Comparison of ENCODE assay signal across 1 cellular context in the genomic region with DNA sequence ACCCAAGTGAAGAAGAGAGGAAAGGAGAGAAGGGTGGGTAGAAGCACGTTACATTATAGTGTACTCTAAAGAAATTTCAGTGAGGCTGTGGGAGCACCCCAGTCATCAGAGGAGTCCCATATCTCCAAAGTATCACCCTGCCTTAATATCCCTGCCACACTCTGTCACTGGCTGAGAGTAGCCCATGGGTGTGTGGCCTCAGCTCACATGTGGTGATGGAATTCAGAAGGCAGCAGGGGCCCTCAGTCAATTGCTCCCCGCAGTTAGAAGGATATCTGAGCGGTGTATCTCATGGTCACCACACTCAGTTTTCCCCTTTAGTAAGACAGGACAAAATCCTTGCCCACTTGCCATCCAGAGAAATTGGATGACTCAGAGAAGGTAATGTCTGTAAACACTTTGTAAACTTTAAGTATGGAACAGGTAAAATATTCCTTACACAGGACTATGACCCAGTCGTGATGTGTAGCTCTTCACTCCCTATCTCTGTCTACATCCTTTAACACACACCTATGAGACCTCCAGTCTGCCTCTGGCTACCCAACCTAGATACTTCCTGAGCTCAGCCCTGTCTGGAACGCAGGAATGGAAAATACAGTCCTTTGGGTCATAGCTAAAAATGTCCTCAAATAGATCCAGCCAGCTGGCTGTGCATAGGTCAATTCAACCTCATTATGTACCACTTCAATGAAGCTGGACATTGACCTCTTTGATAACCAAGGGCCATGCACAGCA.
TF ChIP-seq lines count a peak whose summit lies in the region.

No MANE protein-coding gene starts in this region.

TF ChIP-seq in HepG2, 621 proteins besides CTCF, POLR2A, EP300 and RAD21 (continued from another document and continues in another):
- TF ChIP-seq, protein P1, sequence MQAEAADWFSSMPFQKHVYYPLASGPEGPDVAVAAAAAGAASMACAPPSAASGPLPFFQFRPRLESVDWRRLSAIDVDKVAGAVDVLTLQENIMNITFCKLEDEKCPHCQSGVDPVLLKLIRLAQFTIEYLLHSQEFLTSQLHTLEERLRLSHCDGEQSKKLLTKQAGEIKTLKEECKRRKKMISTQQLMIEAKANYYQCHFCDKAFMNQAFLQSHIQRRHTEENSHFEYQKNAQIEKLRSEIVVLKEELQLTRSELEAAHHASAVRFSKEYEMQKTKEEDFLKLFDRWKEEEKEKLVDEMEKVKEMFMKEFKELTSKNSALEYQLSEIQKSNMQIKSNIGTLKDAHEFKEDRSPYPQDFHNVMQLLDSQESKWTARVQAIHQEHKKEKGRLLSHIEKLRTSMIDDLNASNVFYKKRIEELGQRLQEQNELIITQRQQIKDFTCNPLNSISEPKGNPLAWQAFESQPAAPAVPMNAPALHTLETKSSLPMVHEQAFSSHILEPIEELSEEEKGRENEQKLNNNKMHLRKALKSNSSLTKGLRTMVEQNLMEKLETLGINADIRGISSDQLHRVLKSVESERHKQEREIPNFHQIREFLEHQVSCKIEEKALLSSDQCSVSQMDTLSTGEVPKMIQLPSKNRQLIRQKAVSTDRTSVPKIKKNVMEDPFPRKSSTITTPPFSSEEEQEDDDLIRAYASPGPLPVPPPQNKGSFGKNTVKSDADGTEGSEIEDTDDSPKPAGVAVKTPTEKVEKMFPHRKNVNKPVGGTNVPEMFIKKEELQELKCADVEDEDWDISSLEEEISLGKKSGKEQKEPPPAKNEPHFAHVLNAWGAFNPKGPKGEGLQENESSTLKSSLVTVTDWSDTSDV (CRISPR knock-in tag; IDR thresholded peaks at IDR 0.05), result no peak
- TF ChIP-seq, protein P2, sequence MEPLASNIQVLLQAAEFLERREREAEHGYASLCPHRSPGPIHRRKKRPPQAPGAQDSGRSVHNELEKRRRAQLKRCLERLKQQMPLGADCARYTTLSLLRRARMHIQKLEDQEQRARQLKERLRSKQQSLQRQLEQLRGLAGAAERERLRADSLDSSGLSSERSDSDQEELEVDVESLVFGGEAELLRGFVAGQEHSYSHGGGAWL (CRISPR knock-in tag; IDR thresholded peaks at IDR 0.05), result no peak
- TF ChIP-seq ATAD3A (CRISPR knock-in tag; IDR thresholded peaks at IDR 0.05) (no peak), EED (CRISPR knock-in tag; IDR thresholded peaks at IDR 0.05) (no peak), RXRA (CRISPR knock-in tag; IDR thresholded peaks at IDR 0.05) (peak; percentile 81; the same call in 1 of the 2 replicates), DR1 (CRISPR knock-in tag; IDR thresholded peaks at IDR 0.05) (no peak), ZBTB3 (CRISPR knock-in tag; IDR thresholded peaks at IDR 0.05; ENCODE audit: borderline replicate concordance, low read depth) (no peak), CAMTA2 (CRISPR knock-in tag; IDR thresholded peaks at IDR 0.05; ENCODE audit: borderline replicate concordance) (no peak), SP4 (CRISPR knock-in tag; IDR thresholded peaks at IDR 0.05) (no peak), FOSL2 (CRISPR knock-in tag; IDR thresholded peaks at IDR 0.05) (peak; percentile 79), CENPT (CRISPR knock-in tag; IDR thresholded peaks at IDR 0.05; ENCODE audit: low read depth) (no peak), ZNF317 (CRISPR knock-in tag; IDR thresholded peaks at IDR 0.05) (no peak), ZNF558 (CRISPR knock-in tag; IDR thresholded peaks at IDR 0.05; ENCODE audit: borderline replicate concordance) (no peak), PRPF4 (IDR thresholded peaks at IDR 0.05; ENCODE audit: low read depth, low read length, poor library complexity, severe bottlenecking) (no peak), REPIN1 (CRISPR knock-in tag; IDR thresholded peaks at IDR 0.05; ENCODE audit: borderline replicate concordance, low read depth) (peak; percentile 52; the same call in 1 of the 2 replicates), NFRKB (IDR thresholded peaks at IDR 0.05) (no peak), FOXO1 (CRISPR knock-in tag; IDR thresholded peaks at IDR 0.05) (peak; percentile 57; the same call in 1 of the 2 replicates), HMG20A (CRISPR knock-in tag; IDR thresholded peaks at IDR 0.05; ENCODE audit: borderline replicate concordance) (peak; percentile 84; the same call in 1 of the 2 replicates), MBNL3 (CRISPR knock-in tag; conservative IDR thresholded peaks at IDR 0.05) (no peak), JUNB (CRISPR knock-in tag; IDR thresholded peaks at IDR 0.05; ENCODE audit: borderline replicate concordance) (no peak), ZNF33B (CRISPR knock-in tag; IDR thresholded peaks at IDR 0.05) (no peak)
- TF ChIP-seq, protein P3, sequence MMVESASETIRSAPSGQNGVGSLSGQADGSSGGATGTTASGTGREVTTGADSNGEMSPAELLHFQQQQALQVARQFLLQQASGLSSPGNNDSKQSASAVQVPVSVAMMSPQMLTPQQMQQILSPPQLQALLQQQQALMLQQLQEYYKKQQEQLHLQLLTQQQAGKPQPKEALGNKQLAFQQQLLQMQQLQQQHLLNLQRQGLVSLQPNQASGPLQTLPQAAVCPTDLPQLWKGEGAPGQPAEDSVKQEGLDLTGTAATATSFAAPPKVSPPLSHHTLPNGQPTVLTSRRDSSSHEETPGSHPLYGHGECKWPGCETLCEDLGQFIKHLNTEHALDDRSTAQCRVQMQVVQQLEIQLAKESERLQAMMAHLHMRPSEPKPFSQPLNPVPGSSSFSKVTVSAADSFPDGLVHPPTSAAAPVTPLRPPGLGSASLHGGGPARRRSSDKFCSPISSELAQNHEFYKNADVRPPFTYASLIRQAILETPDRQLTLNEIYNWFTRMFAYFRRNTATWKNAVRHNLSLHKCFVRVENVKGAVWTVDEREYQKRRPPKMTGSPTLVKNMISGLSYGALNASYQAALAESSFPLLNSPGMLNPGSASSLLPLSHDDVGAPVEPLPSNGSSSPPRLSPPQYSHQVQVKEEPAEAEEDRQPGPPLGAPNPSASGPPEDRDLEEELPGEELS (CRISPR knock-in tag; IDR thresholded peaks at IDR 0.05), result peak; percentile 93
- TF ChIP-seq, protein P4, sequence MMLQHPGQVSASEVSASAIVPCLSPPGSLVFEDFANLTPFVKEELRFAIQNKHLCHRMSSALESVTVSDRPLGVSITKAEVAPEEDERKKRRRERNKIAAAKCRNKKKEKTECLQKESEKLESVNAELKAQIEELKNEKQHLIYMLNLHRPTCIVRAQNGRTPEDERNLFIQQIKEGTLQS (CRISPR knock-in tag; IDR thresholded peaks at IDR 0.05), result no peak; the same call in 1 of the 2 replicates
- TF ChIP-seq, protein P5, sequence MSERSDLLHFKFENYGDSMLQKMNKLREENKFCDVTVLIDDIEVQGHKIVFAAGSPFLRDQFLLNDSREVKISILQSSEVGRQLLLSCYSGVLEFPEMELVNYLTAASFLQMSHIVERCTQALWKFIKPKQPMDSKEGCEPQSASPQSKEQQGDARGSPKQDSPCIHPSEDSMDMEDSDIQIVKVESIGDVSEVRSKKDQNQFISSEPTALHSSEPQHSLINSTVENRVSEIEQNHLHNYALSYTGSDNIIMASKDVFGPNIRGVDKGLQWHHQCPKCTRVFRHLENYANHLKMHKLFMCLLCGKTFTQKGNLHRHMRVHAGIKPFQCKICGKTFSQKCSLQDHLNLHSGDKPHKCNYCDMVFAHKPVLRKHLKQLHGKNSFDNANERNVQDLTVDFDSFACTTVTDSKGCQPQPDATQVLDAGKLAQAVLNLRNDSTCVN (CRISPR knock-in tag; IDR thresholded peaks at IDR 0.05; ENCODE audit: borderline replicate concordance), result no peak
- TF ChIP-seq, protein P6, sequence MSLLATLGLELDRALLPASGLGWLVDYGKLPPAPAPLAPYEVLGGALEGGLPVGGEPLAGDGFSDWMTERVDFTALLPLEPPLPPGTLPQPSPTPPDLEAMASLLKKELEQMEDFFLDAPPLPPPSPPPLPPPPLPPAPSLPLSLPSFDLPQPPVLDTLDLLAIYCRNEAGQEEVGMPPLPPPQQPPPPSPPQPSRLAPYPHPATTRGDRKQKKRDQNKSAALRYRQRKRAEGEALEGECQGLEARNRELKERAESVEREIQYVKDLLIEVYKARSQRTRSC (CRISPR knock-in tag; IDR thresholded peaks at IDR 0.05; ENCODE audit: low read depth), result 0 out of 2 replicates have a peak, but pooled peaks have one; percentile 23
- TF ChIP-seq, protein P7, sequence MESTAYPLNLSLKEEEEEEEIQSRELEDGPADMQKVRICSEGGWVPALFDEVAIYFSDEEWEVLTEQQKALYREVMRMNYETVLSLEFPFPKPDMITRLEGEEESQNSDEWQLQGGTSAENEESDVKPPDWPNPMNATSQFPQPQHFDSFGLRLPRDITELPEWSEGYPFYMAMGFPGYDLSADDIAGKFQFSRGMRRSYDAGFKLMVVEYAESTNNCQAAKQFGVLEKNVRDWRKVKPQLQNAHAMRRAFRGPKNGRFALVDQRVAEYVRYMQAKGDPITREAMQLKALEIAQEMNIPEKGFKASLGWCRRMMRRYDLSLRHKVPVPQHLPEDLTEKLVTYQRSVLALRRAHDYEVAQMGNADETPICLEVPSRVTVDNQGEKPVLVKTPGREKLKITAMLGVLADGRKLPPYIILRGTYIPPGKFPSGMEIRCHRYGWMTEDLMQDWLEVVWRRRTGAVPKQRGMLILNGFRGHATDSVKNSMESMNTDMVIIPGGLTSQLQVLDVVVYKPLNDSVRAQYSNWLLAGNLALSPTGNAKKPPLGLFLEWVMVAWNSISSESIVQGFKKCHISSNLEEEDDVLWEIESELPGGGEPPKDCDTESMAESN (CRISPR knock-in tag; conservative IDR thresholded peaks at IDR 0.05), result 0 out of 2 replicates have a peak, but pooled peaks have one; percentile 50
- TF ChIP-seq, protein P8, sequence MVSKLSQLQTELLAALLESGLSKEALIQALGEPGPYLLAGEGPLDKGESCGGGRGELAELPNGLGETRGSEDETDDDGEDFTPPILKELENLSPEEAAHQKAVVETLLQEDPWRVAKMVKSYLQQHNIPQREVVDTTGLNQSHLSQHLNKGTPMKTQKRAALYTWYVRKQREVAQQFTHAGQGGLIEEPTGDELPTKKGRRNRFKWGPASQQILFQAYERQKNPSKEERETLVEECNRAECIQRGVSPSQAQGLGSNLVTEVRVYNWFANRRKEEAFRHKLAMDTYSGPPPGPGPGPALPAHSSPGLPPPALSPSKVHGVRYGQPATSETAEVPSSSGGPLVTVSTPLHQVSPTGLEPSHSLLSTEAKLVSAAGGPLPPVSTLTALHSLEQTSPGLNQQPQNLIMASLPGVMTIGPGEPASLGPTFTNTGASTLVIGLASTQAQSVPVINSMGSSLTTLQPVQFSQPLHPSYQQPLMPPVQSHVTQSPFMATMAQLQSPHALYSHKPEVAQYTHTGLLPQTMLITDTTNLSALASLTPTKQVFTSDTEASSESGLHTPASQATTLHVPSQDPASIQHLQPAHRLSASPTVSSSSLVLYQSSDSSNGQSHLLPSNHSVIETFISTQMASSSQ (IDR thresholded peaks at IDR 0.05; ENCODE audit: low read depth), result peak; percentile 85
- TF ChIP-seq, protein P8 (CRISPR knock-in tag; IDR thresholded peaks at IDR 0.05; ENCODE audit: borderline replicate concordance), result peak; percentile 95
- TF ChIP-seq, protein P9, sequence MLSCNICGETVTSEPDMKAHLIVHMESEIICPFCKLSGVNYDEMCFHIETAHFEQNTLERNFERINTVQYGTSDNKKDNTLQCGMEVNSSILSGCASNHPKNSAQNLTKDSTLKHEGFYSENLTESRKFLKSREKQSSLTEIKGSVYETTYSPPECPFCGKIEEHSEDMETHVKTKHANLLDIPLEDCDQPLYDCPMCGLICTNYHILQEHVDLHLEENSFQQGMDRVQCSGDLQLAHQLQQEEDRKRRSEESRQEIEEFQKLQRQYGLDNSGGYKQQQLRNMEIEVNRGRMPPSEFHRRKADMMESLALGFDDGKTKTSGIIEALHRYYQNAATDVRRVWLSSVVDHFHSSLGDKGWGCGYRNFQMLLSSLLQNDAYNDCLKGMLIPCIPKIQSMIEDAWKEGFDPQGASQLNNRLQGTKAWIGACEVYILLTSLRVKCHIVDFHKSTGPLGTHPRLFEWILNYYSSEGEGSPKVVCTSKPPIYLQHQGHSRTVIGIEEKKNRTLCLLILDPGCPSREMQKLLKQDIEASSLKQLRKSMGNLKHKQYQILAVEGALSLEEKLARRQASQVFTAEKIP (CRISPR knock-in tag; IDR thresholded peaks at IDR 0.05; ENCODE audit: borderline replicate concordance), result no peak
- TF ChIP-seq, protein P10, sequence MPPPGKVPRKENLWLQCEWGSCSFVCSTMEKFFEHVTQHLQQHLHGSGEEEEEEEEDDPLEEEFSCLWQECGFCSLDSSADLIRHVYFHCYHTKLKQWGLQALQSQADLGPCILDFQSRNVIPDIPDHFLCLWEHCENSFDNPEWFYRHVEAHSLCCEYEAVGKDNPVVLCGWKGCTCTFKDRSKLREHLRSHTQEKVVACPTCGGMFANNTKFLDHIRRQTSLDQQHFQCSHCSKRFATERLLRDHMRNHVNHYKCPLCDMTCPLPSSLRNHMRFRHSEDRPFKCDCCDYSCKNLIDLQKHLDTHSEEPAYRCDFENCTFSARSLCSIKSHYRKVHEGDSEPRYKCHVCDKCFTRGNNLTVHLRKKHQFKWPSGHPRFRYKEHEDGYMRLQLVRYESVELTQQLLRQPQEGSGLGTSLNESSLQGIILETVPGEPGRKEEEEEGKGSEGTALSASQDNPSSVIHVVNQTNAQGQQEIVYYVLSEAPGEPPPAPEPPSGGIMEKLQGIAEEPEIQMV (CRISPR knock-in tag; IDR thresholded peaks at IDR 0.05; ENCODE audit: low read depth), result 0 out of 2 replicates have a peak, but pooled peaks have one; percentile 26
- TF ChIP-seq, protein P11, sequence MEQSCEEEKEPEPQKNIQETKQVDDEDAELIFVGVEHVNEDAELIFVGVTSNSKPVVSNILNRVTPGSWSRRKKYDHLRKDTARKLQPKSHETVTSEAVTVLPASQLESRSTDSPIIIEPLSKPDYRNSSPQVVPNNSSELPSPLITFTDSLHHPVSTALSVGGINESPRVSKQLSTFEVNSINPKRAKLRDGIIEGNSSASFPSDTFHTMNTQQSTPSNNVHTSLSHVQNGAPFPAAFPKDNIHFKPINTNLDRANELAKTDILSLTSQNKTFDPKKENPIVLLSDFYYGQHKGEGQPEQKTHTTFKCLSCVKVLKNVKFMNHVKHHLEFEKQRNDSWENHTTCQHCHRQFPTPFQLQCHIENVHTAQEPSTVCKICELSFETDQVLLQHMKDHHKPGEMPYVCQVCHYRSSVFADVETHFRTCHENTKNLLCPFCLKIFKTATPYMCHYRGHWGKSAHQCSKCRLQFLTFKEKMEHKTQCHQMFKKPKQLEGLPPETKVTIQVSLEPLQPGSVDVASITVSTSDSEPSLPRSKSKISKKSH (CRISPR knock-in tag; IDR thresholded peaks at IDR 0.05; ENCODE audit: borderline replicate concordance), result no peak
